ENCODE assay signal across 8 cellular contexts in genomic region chr7:152030059-152030458, GRCh38. TPM values are rescaled to one million over a fixed set of nuclear protein-coding genes. Genes with fewer than 3 reads are reported as not detected.
DNase-seq lines count a peak whose midpoint lies in the region; ATAC-seq, FAIRE-seq and TF ChIP-seq lines count a peak whose summit lies in the region.
"Not testable (repeated sequence)": the region's sequence is repeated elsewhere in the genome, so short reads cannot be mapped to it uniquely, and the experiment has no call there.

No MANE protein-coding gene starts in this region.

- H3K4me1 Mint-ChIP-seq in activated CD8-positive, alpha-beta T cell treated with anti-CD3 and anti-CD28 coated beads for 36 hours (ENCODE audit: low read depth) = peaks cover 40% of the 10 kb centered on the region

- TF ChIP-seq POLR2A in esophagus muscularis mucosa (IDR thresholded peaks at IDR 0.05; ENCODE audit: low read depth) = not testable (repeated sequence)

- 81% methylated on average over 10 of the region's 10 CpGs for WGBS in esophagus muscularis mucosa

- H3K27me3 ChIP-seq in OCI-LY3 (ENCODE audit: low read depth, low read length); esophagus muscularis mucosa: not testable (repeated sequence)

- H3K4me3 ChIP-seq in OCI-LY3 (ENCODE audit: low read length); esophagus muscularis mucosa; kidney (ENCODE audit: low read length in 2 of 2): not testable (repeated sequence)

- not testable (repeated sequence) for H3K27me3 Mint-ChIP-seq in activated CD8-positive, alpha-beta T cell treated with anti-CD3 and anti-CD28 coated beads for 36 hours

- H2AFZ ChIP-seq in OCI-LY3 (ENCODE audit: low read depth, low read length) = not testable (repeated sequence)

- DNase-seq in GM10248 (ENCODE audit: extremely low spot score); esophagus muscularis mucosa (ENCODE audit: extremely low spot score); kidney: not testable (repeated sequence)
- DNase-seq in LoVo (ENCODE audit: low spot score) (peak; percentile 37), pons (ENCODE audit: low spot score) (peak; percentile 63)
- peak; percentile 41 for DNase-seq in activated CD8-positive, alpha-beta T cell treated with anti-CD3 and anti-CD28 coated beads for 36 hours

- intact Hi-C loops in activated CD8-positive, alpha-beta T cell treated with anti-CD3 and anti-CD28 coated beads for 36 hours (cut with micrococcal nuclease); esophagus muscularis mucosa (cut with DNase I); kidney (cut with DNase I): not testable (repeated sequence)

- H3K27ac Mint-ChIP-seq in activated CD8-positive, alpha-beta T cell treated with anti-CD3 and anti-CD28 coated beads for 36 hours = not testable (repeated sequence)

- not testable (repeated sequence) for FAIRE-seq in kidney (lab: Jason Lieb, UNC)

- H3K9me3 ChIP-seq in OCI-LY3 (ENCODE audit: insufficient read depth, low read length); esophagus muscularis mucosa; kidney (ENCODE audit: control insufficient read depth in 1 of 2, low read length in 2 of 2): not testable (repeated sequence)

- not testable (repeated sequence) for H3K4me3 Mint-ChIP-seq in activated CD8-positive, alpha-beta T cell treated with anti-CD3 and anti-CD28 coated beads for 36 hours

- peak overlapping the region; percentile 14 for H3K27ac ChIP-seq in 22Rv1
- not testable (repeated sequence) for H3K27ac ChIP-seq in OCI-LY3 (ENCODE audit: low read length); esophagus muscularis mucosa (replicated peaks in 1 of 4); kidney (ENCODE audit: low read depth in 2 of 2, low read length in 2 of 2)

- not testable (repeated sequence) for H3K9ac ChIP-seq in OCI-LY3 (ENCODE audit: low read length); kidney (ENCODE audit: low read length in 2 of 2)

- not testable (repeated sequence) for H3K79me2 ChIP-seq in OCI-LY3 (ENCODE audit: low read length)

- not testable (repeated sequence) for H3K4me1 ChIP-seq in OCI-LY3 (ENCODE audit: low read length); kidney (ENCODE audit: control insufficient read depth in 1 of 2, insufficient read depth in 1 of 2, low read depth in 1 of 2, low read length in 2 of 2)
- H3K4me1 ChIP-seq in esophagus muscularis mucosa = peaks cover 9 to 42% (median 22%) of the 10 kb centered on the region in 4 donors

- POLR2A ChIA-PET in GM10248 (lab: Yijun Ruan, JAX); activated CD8-positive, alpha-beta T cell treated with anti-CD3 and anti-CD28 coated beads for 36 hours (lab: Charles Lee): not testable (repeated sequence)

- not testable (repeated sequence) for H3K4me2 ChIP-seq in OCI-LY3 (ENCODE audit: low read length)

- peaks cover 60% of the 10 kb centered on the region for H3K36me3 Mint-ChIP-seq in activated CD8-positive, alpha-beta T cell treated with anti-CD3 and anti-CD28 coated beads for 36 hours (ENCODE audit: low read depth)

- not testable (repeated sequence) for H4K20me1 ChIP-seq in OCI-LY3 (ENCODE audit: insufficient read depth, low read length)

- CTCF ChIA-PET in GM10248 (lab: Yijun Ruan, JAX) = interaction anchor here (1.0 to 1.2 kb wide), 2 partner anchors 12 to 96 kb away, joined by 3 read pairs; no protein-coding TSS in a partner anchor
- CTCF ChIA-PET in activated CD8-positive, alpha-beta T cell treated with anti-CD3 and anti-CD28 coated beads for 36 hours (lab: Charles Lee) = not testable (repeated sequence)

- not testable (repeated sequence) for TF ChIP-seq EP300 in esophagus muscularis mucosa (IDR thresholded peaks at IDR 0.05)

- H3K36me3 ChIP-seq in OCI-LY3 (replicated peaks; ENCODE audit: low read depth, low read length); kidney (ENCODE audit: control insufficient read depth in 1 of 2, insufficient read depth in 2 of 2, low read length in 2 of 2): not testable (repeated sequence)
- H3K36me3 ChIP-seq in esophagus muscularis mucosa = peaks cover 0 to 22% (median 7%) of the 10 kb centered on the region in 4 donors

- not testable (repeated sequence) for ATAC-seq in activated CD8-positive, alpha-beta T cell treated with anti-CD3 and anti-CD28 coated beads for 36 hours

- H3K9me3 Mint-ChIP-seq in activated CD8-positive, alpha-beta T cell treated with anti-CD3 and anti-CD28 coated beads for 36 hours = not testable (repeated sequence)

- TF ChIP-seq CTCF in 22Rv1 (IDR thresholded peaks at IDR 0.05) (peak; percentile 81), GM10248 (IDR thresholded peaks at IDR 0.05; ENCODE audit: control extremely low read depth, extremely low read depth, low read depth, missing control alignments) (peak; percentile 32), OCI-LY3 (IDR thresholded peaks at IDR 0.05; ENCODE audit: low read depth, low read length) (peak; percentile 55), esophagus muscularis mucosa (IDR thresholded peaks at IDR 0.05) (peak; percentile 31 to 55 (median 44)), kidney (IDR thresholded peaks at IDR 0.05; ENCODE audit: borderline replicate concordance, extremely low read depth, insufficient read depth) (peak; percentile 45)
- peak; percentile 14 for TF ChIP-seq CTCF in activated CD8-positive, alpha-beta T cell treated with anti-CD3 and anti-CD28 coated beads for 36 hours (IDR thresholded peaks at IDR 0.05)

RNA-seq across cellular contexts. Expression of gene GALNT11, which starts 4.6 kb away (rescaled TPM):
- total RNA-seq in activated CD8-positive, alpha-beta T cell treated with anti-CD3 and anti-CD28 coated beads for 36 hours = 10 to 100 TPM; 22.4 to 22.8 TPM
- total RNA-seq in esophagus muscularis mucosa (10 to 100 TPM; 33.2 to 51.8 (median 39.5) TPM), kidney (86.3 TPM)
- polyA plus RNA-seq in kidney (ENCODE audit: insufficient read depth, low read depth, low replicate concordance) = 116 TPM

Comparison
In these comparisons a context has a peak if more than half of its experiments do, and no peak if none do; other contexts are left out.
1. CTCF ChIP-seq: peak in every context shown above with its lines; median percentile 81 in 22Rv1; 55 in OCI-LY3; 45 in kidney; 44 in esophagus muscularis mucosa; 32 in GM10248; 14 in activated CD8-positive, alpha-beta T cell treated with anti-CD3 and anti-CD28 coated beads for 36 hours.